Comparison of ENCODE assay signal across 8 cellular contexts in the genomic region with DNA sequence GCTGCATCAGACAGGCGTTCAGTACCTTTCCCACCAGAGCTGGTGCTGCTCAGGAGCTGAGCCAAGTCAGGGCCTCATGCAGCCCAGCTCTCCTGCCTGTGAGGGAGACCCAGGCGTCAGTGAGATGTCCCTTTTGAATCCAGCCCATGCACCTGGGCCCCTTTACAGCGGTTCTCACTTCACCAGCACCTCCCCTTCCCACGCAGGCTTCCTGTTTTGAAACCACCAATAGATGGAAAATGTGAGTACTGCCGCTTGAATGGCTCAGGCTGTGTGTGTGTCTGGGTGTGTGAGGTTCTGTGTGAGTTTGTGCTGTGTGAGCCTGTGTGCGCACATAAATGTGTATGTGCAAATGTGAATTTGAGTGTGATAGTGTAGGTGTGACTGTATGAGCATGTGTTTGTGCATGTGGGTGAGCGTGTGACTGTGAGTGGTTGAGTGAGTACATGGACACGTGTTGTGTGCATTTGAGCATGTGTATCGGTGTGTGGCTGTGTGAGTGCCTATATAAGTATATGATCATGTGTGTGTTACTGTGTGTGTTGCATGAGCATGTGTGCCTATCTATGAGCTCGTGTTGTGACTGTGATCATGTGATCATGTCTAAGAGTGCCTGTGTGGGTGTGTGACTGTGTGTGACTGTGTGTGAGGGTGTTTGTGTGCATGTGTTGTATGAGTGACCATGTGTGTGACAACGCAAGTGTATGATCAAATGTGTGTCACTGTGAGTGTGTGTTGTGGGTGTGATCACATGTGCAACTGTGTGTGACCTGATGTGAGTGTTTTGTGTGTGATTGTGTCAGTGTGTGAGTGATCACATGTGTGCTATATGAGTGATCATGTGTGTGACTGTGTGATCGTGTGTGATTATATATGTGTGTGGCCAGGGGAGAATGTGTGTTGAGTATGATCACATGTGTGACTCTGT.
A peak's percentile ranks its signal among the peaks of the same experiment; 100 is the strongest.
DNase-seq lines count a peak whose midpoint lies in the region; ATAC-seq, FAIRE-seq and TF ChIP-seq lines count a peak whose summit lies in the region.

No MANE protein-coding gene starts in this region.

- peak overlapping the region; percentile 38; the same call in 1 of the 2 replicates for H4K8ac ChIP-seq in H1 (ENCODE audit: extremely low read depth, insufficient read depth, low read length)

- H3K9me3 ChIP-seq in H1 (ENCODE audit: insufficient read depth in 2 of 2, low read depth in 1 of 2, low read length in 1 of 2): no peaks in the 10 kb centered on the region

- no peaks in the 10 kb centered on the region; a peak in 1 of 4 replicates for H3K79me2 ChIP-seq in H1 (ENCODE audit: control insufficient read depth in 1 of 2, insufficient read depth in 2 of 2, low read length in 2 of 2)

- peak overlapping the region; percentile 81; the same call in 1 of the 2 replicates for H2BK20ac ChIP-seq in H1 (ENCODE audit: low read length)

- no peak overlapping the region for H3K23ac ChIP-seq in H1 (ENCODE audit: insufficient read length)

- no peak overlapping the region for H4K91ac ChIP-seq in H1 (replicated peaks; ENCODE audit: insufficient read length, low read length)

- no peak for TF ChIP-seq CTCF in H1 (IDR thresholded peaks at IDR 0.05; ENCODE audit: control extremely low read depth in 1 of 3, insufficient read depth in 1 of 3, low read depth in 1 of 3, low read length in 3 of 3)

- FAIRE-seq in H1 (lab: Jason Lieb, UNC): no peak

- no peak overlapping the region for H2BK120ac ChIP-seq in H1 (replicated peaks; ENCODE audit: low read depth, low read length)

- no peak for TF ChIP-seq RAD21 in H1 (IDR thresholded peaks at IDR 0.05 in 1 of 2, conservative IDR thresholded peaks at IDR 0.05 in 1 of 2; ENCODE audit: low read depth in 2 of 2, low read length in 2 of 2)

- peak overlapping the region; percentile 79; the same call in 1 of the 2 replicates for H2AK5ac ChIP-seq in H1 (ENCODE audit: low read depth, low read length)

- TF ChIP-seq EP300 in H1 (IDR thresholded peaks at IDR 0.05; ENCODE audit: borderline replicate concordance in 1 of 2, low read depth in 2 of 2, low read length in 2 of 2): no peak

- H4K20me1 ChIP-seq in H1 (replicated peaks in 1 of 2; ENCODE audit: control insufficient read depth in 1 of 2, insufficient read depth in 2 of 2, low read length in 2 of 2): peaks cover 0 to 5% of the 10 kb centered on the region in 2 experiments

- H3K27me3 ChIP-seq in H1 (replicated peaks in 1 of 4; ENCODE audit: control insufficient read depth in 3 of 4, extremely low read depth in 1 of 4, insufficient read depth in 3 of 4, low read length in 3 of 4): peaks cover 0 to 6% (median 0%) of the 10 kb centered on the region in 4 experiments; a peak in 1 of 7 replicates

- 0 out of 2 replicates have a peak overlapping the region, but pooled peaks have one; percentile 32 for H2BK15ac ChIP-seq in H1 (ENCODE audit: low read length)

- no peak overlapping the region for H3K27ac ChIP-seq in H1 (ENCODE audit: low read depth, low read length)

- no peak overlapping the region for H3K9ac ChIP-seq in H1 (replicated peaks in 1 of 4; ENCODE audit: extremely low read depth in 1 of 4, low read depth in 3 of 4, low read length in 3 of 4)

- CTCF ChIA-PET in H1 (lab: Charles Lee; ENCODE audit: partially characterized antibody): interaction anchor here (0.7 to 4.5 kb wide), 7 partner anchors 10 to 310 kb away, joined by 3 to 33 read pairs (median 4); a partner anchor contains a TSS

- no peaks in the 10 kb centered on the region for H3K36me3 ChIP-seq in H1 (ENCODE audit: control insufficient read depth in 2 of 4, insufficient read depth in 4 of 4, low read length in 3 of 4)

- H3K4ac ChIP-seq in H1 (replicated peaks; ENCODE audit: insufficient read length, low read depth, low read length): peak overlapping the region; percentile 39

- TF ChIP-seq POLR2A in GM19193 (IDR thresholded peaks at IDR 0.05; ENCODE audit: extremely low read depth, insufficient read depth, insufficient read length) (peak; percentile 34), H1 (IDR thresholded peaks at IDR 0.05; ENCODE audit: control extremely low read depth in 1 of 2, low read depth in 2 of 2, low read length in 2 of 2) (no peak)

- peak overlapping the region; percentile 68; the same call in 1 of the 2 replicates for H2BK12ac ChIP-seq in H1 (ENCODE audit: low read depth, low read length)

- DNase-seq in activated CD4-positive, alpha-beta T cell treated with anti-CD3 and anti-CD28 coated beads for 48 hours: peak; percentile 88
- no peak for DNase-seq in H1 (ENCODE audit: low read depth in 1 of 2, low spot score in 2 of 2)
- DNase-seq in stimulated activated CD8-positive, alpha-beta memory T cell treated with anti-CD3 and anti-CD28 coated beads, Interleukin-4, amount 100 ng/mL, for 24 hours (ENCODE audit: low read depth): peak; percentile 68
- no peak for DNase-seq in glomerular visceral epithelial cell (ENCODE audit: extremely low spot score)
- no peak for DNase-seq in NCI-H1092 (lab: John Stamatoyannopoulos, UW)

- WGBS in H1 (ENCODE audit: extremely low coverage in 1 of 2, insufficient coverage in 1 of 2, insufficient read length in 1 of 2, insufficient replicate concordance in 2 of 2, low coverage in 1 of 2, low lambda C conversion rate in 2 of 2, missing lambda C conversion rate in 1 of 2), 2 experiments: 85% methylated on average over 12 of the region's 12 CpGs; no CpG with 5 or more reads in 1 of the 2 experiments

- H3K4me3 ChIP-seq in H1 (ENCODE audit: extremely low read depth in 1 of 4, insufficient read depth in 2 of 4, low read depth in 3 of 4, low read length in 4 of 4): no peak overlapping the region

- H3K56ac ChIP-seq in H1 (replicated peaks; ENCODE audit: insufficient read length, low read depth, low read length): no peak overlapping the region

- no peak overlapping the region for H3K4me2 ChIP-seq in H1 (ENCODE audit: insufficient read depth in 1 of 2, low read depth in 2 of 2, low read length in 2 of 2)

- ATAC-seq in HG03439 (IDR thresholded peaks at IDR 0.05; ENCODE audit: unreplicated experiment) (peak; percentile 43), HG03045 (IDR thresholded peaks at IDR 0.05; ENCODE audit: unreplicated experiment) (no peak)

- no peak overlapping the region for H3K14ac ChIP-seq in H1 (ENCODE audit: insufficient read length)

- peaks cover 0 to 2% (median 0%) of the 10 kb centered on the region in 4 experiments; a peak in 1 of 7 replicates for H3K4me1 ChIP-seq in H1 (replicated peaks in 1 of 4; ENCODE audit: control insufficient read depth in 3 of 4, insufficient read depth in 4 of 4, low read length in 3 of 4)

- no peak overlapping the region for H2AFZ ChIP-seq in H1 (ENCODE audit: low read length)

- H4K5ac ChIP-seq in H1 (ENCODE audit: insufficient read length, low read depth, low read length): no peak overlapping the region

- H2BK5ac ChIP-seq in H1 (ENCODE audit: low read depth, low read length): peak overlapping the region; percentile 22; the same call in 1 of the 2 replicates

- POLR2A ChIA-PET in H1 (lab: Charles Lee; ENCODE audit: partially characterized antibody): no interaction called here

- no peaks in the 10 kb centered on the region for H3K79me1 ChIP-seq in H1 (ENCODE audit: low read depth, low read length)

- H3K23me2 ChIP-seq in H1 (ENCODE audit: low read depth, low read length): no peaks in the 10 kb centered on the region

- H3K18ac ChIP-seq in H1 (ENCODE audit: extremely low read depth, low read length): no peak overlapping the region

TF ChIP-seq in H1, 55 proteins besides CTCF, POLR2A, EP300 and RAD21:
- no peak for TF ChIP-seq RBBP5 (IDR thresholded peaks at IDR 0.05; ENCODE audit: borderline replicate concordance, low read depth, low read length)
- no peak for TF ChIP-seq KDM1A (IDR thresholded peaks at IDR 0.05; ENCODE audit: borderline replicate concordance, low read length)
- TF ChIP-seq POLR2AphosphoS5 (IDR thresholded peaks at IDR 0.05; ENCODE audit: low read depth, low read length): no peak
- no peak for TF ChIP-seq PHF8 (conservative IDR thresholded peaks at IDR 0.05; ENCODE audit: low read depth, low read length)
- no peak for TF ChIP-seq CHD2 (IDR thresholded peaks at IDR 0.05; ENCODE audit: low read length)
- TF ChIP-seq, protein P1, sequence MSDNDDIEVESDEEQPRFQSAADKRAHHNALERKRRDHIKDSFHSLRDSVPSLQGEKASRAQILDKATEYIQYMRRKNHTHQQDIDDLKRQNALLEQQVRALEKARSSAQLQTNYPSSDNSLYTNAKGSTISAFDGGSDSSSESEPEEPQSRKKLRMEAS (IDR thresholded peaks at IDR 0.05): no peak
- TF ChIP-seq, protein P2, sequence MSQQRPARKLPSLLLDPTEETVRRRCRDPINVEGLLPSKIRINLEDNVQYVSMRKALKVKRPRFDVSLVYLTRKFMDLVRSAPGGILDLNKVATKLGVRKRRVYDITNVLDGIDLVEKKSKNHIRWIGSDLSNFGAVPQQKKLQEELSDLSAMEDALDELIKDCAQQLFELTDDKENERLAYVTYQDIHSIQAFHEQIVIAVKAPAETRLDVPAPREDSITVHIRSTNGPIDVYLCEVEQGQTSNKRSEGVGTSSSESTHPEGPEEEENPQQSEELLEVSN (IDR thresholded peaks at IDR 0.05): no peak
- TF ChIP-seq NRF1 (IDR thresholded peaks at IDR 0.05; ENCODE audit: low read depth, low read length): no peak
- TF ChIP-seq KDM5A (IDR thresholded peaks at IDR 0.05; ENCODE audit: low read length): no peak
TF ChIP-seq in H1: peak in this region for 0.

Comparison
In these comparisons a context has a peak if more than half of its experiments do, and no peak if none do; other contexts are left out.
1. DNase-seq: peak in activated CD4-positive, alpha-beta T cell treated with anti-CD3 and anti-CD28 coated beads for 48 hours (single experiment) and stimulated activated CD8-positive, alpha-beta memory T cell treated with anti-CD3 and anti-CD28 coated beads, Interleukin-4, amount 100 ng/mL, for 24 hours (single experiment); none in H1 (0 of 2), glomerular visceral epithelial cell (single experiment) and NCI-H1092 (single experiment).